In the genomic region with DNA sequence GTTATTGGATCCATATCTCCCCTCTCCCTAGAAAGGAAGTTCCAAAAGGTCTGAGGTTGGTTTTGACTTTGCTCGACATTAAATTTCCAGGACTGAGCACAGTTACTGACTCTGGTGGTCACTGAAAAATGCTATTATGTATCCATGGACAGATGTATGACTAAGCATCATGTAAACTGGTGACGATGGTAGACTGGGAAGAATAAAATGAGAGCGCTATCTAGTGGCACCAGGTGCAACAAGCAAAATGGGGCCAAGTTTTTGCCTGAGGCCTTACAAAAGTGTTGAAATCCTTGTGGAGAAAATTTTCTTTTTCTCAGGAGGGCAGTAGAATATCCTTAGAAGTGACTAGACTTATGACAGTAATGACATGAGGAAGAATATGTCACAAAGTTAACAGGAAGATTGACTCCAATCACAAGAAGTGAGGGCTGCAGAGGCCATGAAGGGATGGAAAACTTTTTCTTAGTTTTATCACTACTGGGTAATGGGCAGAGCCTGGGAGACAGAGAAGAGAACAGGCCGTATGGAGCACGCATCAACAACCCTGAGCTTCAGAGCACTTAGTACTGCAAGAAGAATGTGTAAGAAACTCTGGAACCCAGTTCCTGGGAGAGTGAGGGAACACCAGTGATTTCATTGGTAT, we compare ENCODE assay signal across 8 cellular contexts.
DNase-seq lines count a peak whose midpoint lies in the region; ATAC-seq, FAIRE-seq and TF ChIP-seq lines count a peak whose summit lies in the region.

No MANE protein-coding gene starts in this region.

- ATAC-seq in heart left ventricle, result peak; percentile 49 to 73 (median 58)
- ATAC-seq in HG02973 (IDR thresholded peaks at IDR 0.05; ENCODE audit: unreplicated experiment), result peak; percentile 38
- ATAC-seq in stimulated activated effector memory CD8-positive, alpha-beta T cell treated with anti-CD3 and anti-CD28 coated beads, Interleukin-12 subunit alpha, Interleukin-12 subunit beta, amount 100 ng/mL, for 72 hours, result peak; percentile 47
- ATAC-seq in HG03565 (IDR thresholded peaks at IDR 0.05; ENCODE audit: unreplicated experiment), result no peak

- peak overlapping the region; percentile 36 for H3K4me2 ChIP-seq in astrocyte (ENCODE audit: low read length)

- H3K36me3 ChIP-seq in heart left ventricle, result no peaks in the 10 kb centered on the region
- no peaks in the 10 kb centered on the region for H3K36me3 ChIP-seq in right atrium auricular region
- H3K36me3 ChIP-seq in astrocyte (ENCODE audit: insufficient read depth, low read length), result no peaks in the 10 kb centered on the region

- intact Hi-C loops in heart left ventricle (cut with DNase I), result loop anchor here in 5 of 10 donors (1.0 to 10.0 kb wide), 9 partner anchors 45 to 443 kb away; a partner anchor contains a TSS

- peaks cover 34% of the 10 kb centered on the region for H3K4me1 Mint-ChIP-seq in astrocyte (ENCODE audit: low read depth, unreplicated experiment)
- peaks cover 15% of the 10 kb centered on the region for H3K4me1 Mint-ChIP-seq in stimulated activated effector memory CD8-positive, alpha-beta T cell treated with anti-CD3 and anti-CD28 coated beads, Interleukin-12 subunit alpha, Interleukin-12 subunit beta, amount 100 ng/mL, for 72 hours

- H3K4me3 Mint-ChIP-seq in astrocyte (ENCODE audit: unreplicated experiment), result no peak overlapping the region
- no peak overlapping the region for H3K4me3 Mint-ChIP-seq in stimulated activated effector memory CD8-positive, alpha-beta T cell treated with anti-CD3 and anti-CD28 coated beads, Interleukin-12 subunit alpha, Interleukin-12 subunit beta, amount 100 ng/mL, for 72 hours

- WGBS in heart left ventricle, 4 donors, result 53 to 59% (median 56%) methylated on average over 5 of the region's 5 CpGs

- peak overlapping the region; percentile 3 for H2AFZ ChIP-seq in astrocyte (ENCODE audit: low read depth, low read length)

- DNase-seq in heart left ventricle (no peak), right atrium auricular region (ENCODE audit: low spot score) (no peak), NCI-H82 (lab: John Stamatoyannopoulos, UW) (peak; percentile 74), astrocyte (ENCODE audit: low read depth) (peak; percentile 88), iPS DF 19.7 (ENCODE audit: low read depth, low spot score) (peak; percentile 15)
- DNase-seq in stimulated activated effector memory CD8-positive, alpha-beta T cell treated with anti-CD3 and anti-CD28 coated beads, Interleukin-12 subunit alpha, Interleukin-12 subunit beta, amount 100 ng/mL, for 72 hours (ENCODE audit: low spot score in 2 of 2), result no peak

- H3K9ac ChIP-seq in astrocyte (ENCODE audit: low read length), result peak overlapping the region; percentile 18

- no peak overlapping the region for H3K27ac ChIP-seq in heart left ventricle
- H3K27ac ChIP-seq in right atrium auricular region, result no peak overlapping the region
- peak overlapping the region; percentile 25 for H3K27ac ChIP-seq in astrocyte (ENCODE audit: low read depth, low read length)

- H3K9me3 Mint-ChIP-seq in astrocyte (ENCODE audit: unreplicated experiment), result no peaks in the 10 kb centered on the region
- no peaks in the 10 kb centered on the region for H3K9me3 Mint-ChIP-seq in stimulated activated effector memory CD8-positive, alpha-beta T cell treated with anti-CD3 and anti-CD28 coated beads, Interleukin-12 subunit alpha, Interleukin-12 subunit beta, amount 100 ng/mL, for 72 hours

- no peaks in the 10 kb centered on the region for H3K9me3 ChIP-seq in heart left ventricle
- no peaks in the 10 kb centered on the region for H3K9me3 ChIP-seq in right atrium auricular region
- H3K9me3 ChIP-seq in astrocyte (ENCODE audit: insufficient read depth, low read depth, low read length), result no peaks in the 10 kb centered on the region

- FAIRE-seq in astrocyte (lab: Jason Lieb, UNC), result peak; percentile 85

- H3K4me1 ChIP-seq in heart left ventricle, result peaks cover 0 to 32% (median 17%) of the 10 kb centered on the region in 12 donors
- peaks cover 0 to 27% of the 10 kb centered on the region in 2 donors for H3K4me1 ChIP-seq in right atrium auricular region
- H3K4me1 ChIP-seq in astrocyte (ENCODE audit: insufficient read depth, low read length), result peaks cover 6% of the 10 kb centered on the region

- no peaks in the 10 kb centered on the region for H3K36me3 Mint-ChIP-seq in astrocyte (ENCODE audit: low read depth, unreplicated experiment)
- H3K36me3 Mint-ChIP-seq in stimulated activated effector memory CD8-positive, alpha-beta T cell treated with anti-CD3 and anti-CD28 coated beads, Interleukin-12 subunit alpha, Interleukin-12 subunit beta, amount 100 ng/mL, for 72 hours, result no peaks in the 10 kb centered on the region

- H3K4me3 ChIP-seq in heart left ventricle (no peak overlapping the region), right atrium auricular region (no peak overlapping the region), astrocyte (ENCODE audit: insufficient read depth, low read depth, low read length) (no peak overlapping the region)

- no peaks in the 10 kb centered on the region for H3K27me3 Mint-ChIP-seq in astrocyte (ENCODE audit: low read depth, unreplicated experiment)

- no peaks in the 10 kb centered on the region for H3K79me2 ChIP-seq in astrocyte (ENCODE audit: insufficient read depth, low read length)

- TF ChIP-seq POLR2A in heart left ventricle (IDR thresholded peaks at IDR 0.05), result no peak

- H3K27me3 ChIP-seq in heart left ventricle (no peaks in the 10 kb centered on the region), right atrium auricular region (no peaks in the 10 kb centered on the region), astrocyte (ENCODE audit: insufficient read depth, low read length) (no peaks in the 10 kb centered on the region)

- peak overlapping the region; percentile 85 for H3K27ac Mint-ChIP-seq in astrocyte (ENCODE audit: unreplicated experiment)
- H3K27ac Mint-ChIP-seq in stimulated activated effector memory CD8-positive, alpha-beta T cell treated with anti-CD3 and anti-CD28 coated beads, Interleukin-12 subunit alpha, Interleukin-12 subunit beta, amount 100 ng/mL, for 72 hours, result no peak overlapping the region

- no peaks in the 10 kb centered on the region for H4K20me1 ChIP-seq in astrocyte (ENCODE audit: insufficient read depth, low read length)

- TF ChIP-seq CTCF in heart left ventricle (IDR thresholded peaks at IDR 0.05), result peak; percentile 16 to 63 (median 49)
- TF ChIP-seq CTCF in right atrium auricular region (IDR thresholded peaks at IDR 0.05), result peak in 1 of 2 donors; percentile 53
- TF ChIP-seq CTCF in astrocyte (IDR thresholded peaks at IDR 0.05; ENCODE audit: insufficient read depth, low read depth, low read length), result peak; percentile 97

Comparison
In these comparisons a context has a peak if more than half of its experiments do, and no peak if none do; other contexts are left out.
1. DNase-seq: peak in NCI-H82 (single experiment), astrocyte (single experiment) and iPS DF 19.7 (single experiment); none in heart left ventricle (0 of 5), right atrium auricular region (single experiment) and stimulated activated effector memory CD8-positive, alpha-beta T cell treated with anti-CD3 and anti-CD28 coated beads, Interleukin-12 subunit alpha, Interleukin-12 subunit beta, amount 100 ng/mL, for 72 hours (0 of 2).